In genomic region chr3:122247087-122247824, GRCh38 we compare ENCODE assay signal across 1 cellular context.
TF ChIP-seq lines count a peak whose summit lies in the region.

No MANE protein-coding gene starts in this region.

TF ChIP-seq in IMR-90, 13 proteins besides CTCF, POLR2A, EP300 and RAD21 (continued from another document):
- no peak for TF ChIP-seq ELK1 (IDR thresholded peaks at IDR 0.05; ENCODE audit: borderline replicate concordance, low read depth, low read length)
- no peak for TF ChIP-seq FOS (IDR thresholded peaks at IDR 0.05; ENCODE audit: low read depth, low read length)
- no peak for TF ChIP-seq RFX5 (IDR thresholded peaks at IDR 0.05; ENCODE audit: low read depth, low read length)
- TF ChIP-seq RCOR1 (IDR thresholded peaks at IDR 0.05; ENCODE audit: insufficient replicate concordance, low read length) = no peak
- no peak for TF ChIP-seq MXI1 (IDR thresholded peaks at IDR 0.05; ENCODE audit: borderline replicate concordance, low read depth, low read length)
